ENCODE assay signal across 13 cellular contexts in the genomic region with DNA sequence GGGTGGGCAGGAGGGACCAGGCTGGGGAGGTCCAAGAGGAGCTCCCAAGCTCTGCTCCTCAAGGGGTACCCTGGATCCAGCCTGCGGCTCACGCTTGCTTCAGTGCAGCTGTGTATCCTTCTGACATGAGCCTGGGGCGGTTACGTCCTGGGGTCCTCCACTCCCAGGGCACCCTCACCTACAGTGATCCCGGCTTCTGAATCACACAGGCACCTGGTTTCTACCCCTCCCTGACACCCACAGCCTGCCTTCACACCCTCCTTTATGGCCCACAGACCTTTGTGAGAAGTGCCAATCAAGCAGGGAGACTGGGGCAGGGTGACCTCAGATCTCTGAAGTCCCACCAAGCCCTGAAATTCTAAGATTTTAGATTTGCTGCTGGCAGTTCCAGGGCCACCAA. TPM values are rescaled to one million over a fixed set of nuclear protein-coding genes. Genes with fewer than 3 reads are reported as not detected.
DNase-seq lines count a peak whose midpoint lies in the region; ATAC-seq, FAIRE-seq and TF ChIP-seq lines count a peak whose summit lies in the region.
"Had no signal": no experiment of that assay in that cellular context is flagged by ENCODE, and none has a peak within 500 bp of the region (broad histone marks: within the 10 kb centered on the region; RNA-seq: fewer than 3 reads in every experiment).

No MANE protein-coding gene starts in this region.

- H3K4me1 Mint-ChIP-seq in activated naive CD8-positive, alpha-beta T cell treated with anti-CD3 and anti-CD28 coated beads for 36 hours = peaks cover 4% of the 10 kb centered on the region
- H3K4me1 Mint-ChIP-seq in activated naive CD8-positive, alpha-beta T cell treated with anti-CD3 and anti-CD28 coated beads, Interleukin-2, amount 50 U/mL, for 24 hours = peaks cover 13% of the 10 kb centered on the region
- H3K4me1 Mint-ChIP-seq in neural progenitor cell = peaks cover 28% of the 10 kb centered on the region

- H3K4me3 Mint-ChIP-seq in activated naive CD8-positive, alpha-beta T cell treated with anti-CD3 and anti-CD28 coated beads for 36 hours = peak overlapping the region; percentile 18
- no peak overlapping the region for H3K4me3 Mint-ChIP-seq in activated naive CD8-positive, alpha-beta T cell treated with anti-CD3 and anti-CD28 coated beads, Interleukin-2, amount 50 U/mL, for 24 hours
- H3K4me3 Mint-ChIP-seq in neural progenitor cell = peak overlapping the region; percentile 99

- H3K79me2 ChIP-seq in neural progenitor cell (ENCODE audit: low read depth) = peaks cover 68% of the 10 kb centered on the region

- no peaks in the 10 kb centered on the region for H3F3A ChIP-seq in neural progenitor cell (ENCODE audit: low read depth)

- ATAC-seq in activated naive CD8-positive, alpha-beta T cell treated with anti-CD3 and anti-CD28 coated beads, Interleukin-2, amount 50 U/mL, for 24 hours = no peak
- ATAC-seq in GM18517 (IDR thresholded peaks at IDR 0.05; ENCODE audit: unreplicated experiment) = no peak

- H3K4me2 ChIP-seq in neural progenitor cell = peak overlapping the region; percentile 87

- intact Hi-C loops in vagina (cut with DNase I) = no loop called here

- DNase-seq in activated naive CD8-positive, alpha-beta T cell treated with anti-CD3 and anti-CD28 coated beads for 36 hours = no peak
- no peak for DNase-seq in activated naive CD8-positive, alpha-beta T cell treated with anti-CD3 and anti-CD28 coated beads, Interleukin-2, amount 50 U/mL, for 24 hours
- no peak for DNase-seq in neural progenitor cell (ENCODE audit: low spot score)
- DNase-seq in vagina (ENCODE audit: extremely low spot score in 2 of 2) = no peak
- no peak for DNase-seq in RCC 7860 (ENCODE audit: low spot score)
- DNase-seq in cerebellar nuclear complex (lab: John Stamatoyannopoulos, UW) = no peak
- DNase-seq: activated naive CD4-positive, alpha-beta T cell; retina had no signal

- TF ChIP-seq POLR2A in vagina (IDR thresholded peaks at IDR 0.05) = no peak

- no peak overlapping the region for H3K27ac ChIP-seq in ectodermal cell (ENCODE audit: insufficient read depth, low read depth, low read length, poor library complexity, severe bottlenecking)
- H3K27ac ChIP-seq in neural progenitor cell = no peak overlapping the region
- peak overlapping the region; percentile 97 for H3K27ac ChIP-seq in vagina

- H2AFZ ChIP-seq in neural progenitor cell (replicated peaks) = no peak overlapping the region

- H3K36me3 ChIP-seq in ectodermal cell (ENCODE audit: control insufficient read depth, insufficient read depth, low read length) = peaks cover 4% of the 10 kb centered on the region
- no peaks in the 10 kb centered on the region for H3K36me3 ChIP-seq in neural progenitor cell
- H3K36me3 ChIP-seq in vagina = peaks cover 0 to 22% of the 10 kb centered on the region in 2 donors

- no peak for FAIRE-seq in RCC 7860 (lab: Jason Lieb, UNC)
- FAIRE-seq: G401.6, keratinocyte, urothelium cell line had no signal

- H3K9me3 Mint-ChIP-seq in activated naive CD8-positive, alpha-beta T cell treated with anti-CD3 and anti-CD28 coated beads for 36 hours = no peaks in the 10 kb centered on the region
- no peaks in the 10 kb centered on the region for H3K9me3 Mint-ChIP-seq in activated naive CD8-positive, alpha-beta T cell treated with anti-CD3 and anti-CD28 coated beads, Interleukin-2, amount 50 U/mL, for 24 hours
- H3K9me3 Mint-ChIP-seq in neural progenitor cell = no peaks in the 10 kb centered on the region

- H3K27me3 Mint-ChIP-seq in activated naive CD8-positive, alpha-beta T cell treated with anti-CD3 and anti-CD28 coated beads for 36 hours = peaks cover 32% of the 10 kb centered on the region
- H3K27me3 Mint-ChIP-seq in activated naive CD8-positive, alpha-beta T cell treated with anti-CD3 and anti-CD28 coated beads, Interleukin-2, amount 50 U/mL, for 24 hours = peaks cover 22% of the 10 kb centered on the region
- peaks cover 7% of the 10 kb centered on the region for H3K27me3 Mint-ChIP-seq in neural progenitor cell (ENCODE audit: insufficient read depth, low read depth)

- TF ChIP-seq CTCF in neural progenitor cell (IDR thresholded peaks at IDR 0.05) (no peak), vagina (IDR thresholded peaks at IDR 0.05) (no peak)

- H3K4me1 ChIP-seq in ectodermal cell (ENCODE audit: control insufficient read depth, insufficient read depth, low read length) = no peaks in the 10 kb centered on the region
- peaks cover 16% of the 10 kb centered on the region for H3K4me1 ChIP-seq in neural progenitor cell
- H3K4me1 ChIP-seq in vagina = peaks cover 63% of the 10 kb centered on the region

- no peak overlapping the region for H3K27ac Mint-ChIP-seq in activated naive CD8-positive, alpha-beta T cell treated with anti-CD3 and anti-CD28 coated beads for 36 hours
- no peak overlapping the region for H3K27ac Mint-ChIP-seq in activated naive CD8-positive, alpha-beta T cell treated with anti-CD3 and anti-CD28 coated beads, Interleukin-2, amount 50 U/mL, for 24 hours
- H3K27ac Mint-ChIP-seq in neural progenitor cell = no peak overlapping the region

- peaks cover 59% of the 10 kb centered on the region for H4K20me1 ChIP-seq in neural progenitor cell (ENCODE audit: low read depth)

- H3K9me3 ChIP-seq in ectodermal cell (ENCODE audit: control insufficient read depth, low read length) (no peaks in the 10 kb centered on the region), neural progenitor cell (ENCODE audit: low read depth) (no peaks in the 10 kb centered on the region), vagina (no peaks in the 10 kb centered on the region)

- H3K27me3 ChIP-seq in ectodermal cell (ENCODE audit: control insufficient read depth, insufficient read depth, low read length, poor library complexity, severe bottlenecking) (no peaks in the 10 kb centered on the region), neural progenitor cell (no peaks in the 10 kb centered on the region), vagina (no peaks in the 10 kb centered on the region)

- 91 to 93% methylated on average over 5 of the region's 5 CpGs for WGBS in ectodermal cell, 2 experiments

- H3K4me3 ChIP-seq in ectodermal cell (ENCODE audit: insufficient read depth, low read depth, low read length) = peak overlapping the region; percentile 2
- no peak overlapping the region for H3K4me3 ChIP-seq in neural progenitor cell
- peak overlapping the region in 1 of 2 donors; percentile 99 for H3K4me3 ChIP-seq in vagina

- no peak overlapping the region for H3K9ac ChIP-seq in neural progenitor cell

- no peaks in the 10 kb centered on the region for H3K36me3 Mint-ChIP-seq in activated naive CD8-positive, alpha-beta T cell treated with anti-CD3 and anti-CD28 coated beads for 36 hours
- H3K36me3 Mint-ChIP-seq in activated naive CD8-positive, alpha-beta T cell treated with anti-CD3 and anti-CD28 coated beads, Interleukin-2, amount 50 U/mL, for 24 hours (ENCODE audit: low read depth) = no peaks in the 10 kb centered on the region
- peaks cover 14% of the 10 kb centered on the region for H3K36me3 Mint-ChIP-seq in neural progenitor cell

RNA-seq across cellular contexts. Expression of a gene that starts 1.5 kb away (rescaled TPM):
- 1 to 10 TPM; 5.5 to 5.6 TPM for total RNA-seq in activated naive CD8-positive, alpha-beta T cell treated with anti-CD3 and anti-CD28 coated beads for 36 hours
- 99.0 TPM for polyA plus RNA-seq in ectodermal cell (2013, experiment 1 of 4)
- polyA plus RNA-seq in ectodermal cell (2013, experiment 2 of 4) = 91.4 TPM
- polyA plus RNA-seq in ectodermal cell (2013, experiment 3 of 4) = 84.3 TPM
- 81.1 TPM for polyA plus RNA-seq in ectodermal cell (2013, experiment 4 of 4)
- total RNA-seq in neural progenitor cell (ENCODE audit: low replicate concordance) (36.9 and 157 TPM in 2 replicates), vagina (126 TPM)

RNA-seq across cellular contexts. Expression of a gene that starts 1.8 kb away (rescaled TPM):
- under 1 TPM; 0.68 to 0.80 TPM for total RNA-seq in activated naive CD8-positive, alpha-beta T cell treated with anti-CD3 and anti-CD28 coated beads for 36 hours
- polyA plus RNA-seq in ectodermal cell (2013, experiment 1 of 4) = 32.8 TPM
- 48.5 TPM for polyA plus RNA-seq in ectodermal cell (2013, experiment 2 of 4)
- 32.2 TPM for polyA plus RNA-seq in ectodermal cell (2013, experiment 3 of 4)
- 38.3 TPM for polyA plus RNA-seq in ectodermal cell (2013, experiment 4 of 4)
- total RNA-seq in neural progenitor cell (ENCODE audit: low replicate concordance) (21.5 and 53.4 TPM in 2 replicates), vagina (50.8 TPM)

RNA-seq across cellular contexts. Expression of a gene that starts 30.5 kb away (rescaled TPM):
- total RNA-seq in activated naive CD8-positive, alpha-beta T cell treated with anti-CD3 and anti-CD28 coated beads for 36 hours = 10 to 100 TPM; 22.9 to 25.4 TPM
- 63.9 TPM for polyA plus RNA-seq in ectodermal cell (2013, experiment 1 of 4)
- 62.3 TPM for polyA plus RNA-seq in ectodermal cell (2013, experiment 2 of 4)
- polyA plus RNA-seq in ectodermal cell (2013, experiment 3 of 4) = 51.2 TPM
- polyA plus RNA-seq in ectodermal cell (2013, experiment 4 of 4) = 53.7 TPM
- total RNA-seq in neural progenitor cell (ENCODE audit: low replicate concordance) (17.5 and 44.1 TPM in 2 replicates), vagina (27.5 TPM)

Comparison
In these comparisons a context has a peak if more than half of its experiments do, and no peak if none do; other contexts are left out.
1. RNA of a gene that starts 1.8 kb away (total RNA-seq): 50.8 TPM in vagina (single experiment) and 21.5 to 53.4 TPM in neural progenitor cell; 0.68 to 0.80 TPM in activated naive CD8-positive, alpha-beta T cell treated with anti-CD3 and anti-CD28 coated beads for 36 hours; every median in the first group is over 10 times any median in the second.